ENCODE assay signal across 12 cellular contexts in genomic region chr7:92625617-92626016, GRCh38. TPM values are rescaled to one million over a fixed set of nuclear protein-coding genes. Genes with fewer than 3 reads are reported as not detected.
A peak's percentile ranks its signal among the peaks of the same experiment; 100 is the strongest.
DNase-seq lines count a peak whose midpoint lies in the region; ATAC-seq lines count a peak whose summit lies in the region.
"Had no signal": no experiment of that assay in that cellular context is flagged by ENCODE, and none has a peak within 500 bp of the region (broad histone marks: within the 10 kb centered on the region; RNA-seq: fewer than 3 reads in every experiment).

No MANE protein-coding gene starts in this region.

- CTCF ChIA-PET in activated naive CD4-positive, alpha-beta T cell treated with anti-CD3 and anti-CD28 coated beads, Interleukin-2, amount 10 ng/mL, durations not matched to agents 7 days and 5 days (lab: Charles Lee): interaction anchor here (0.8 to 1.2 kb wide), 2 partner anchors 36 to 206 kb away, joined by 4 read pairs; no protein-coding TSS in a partner anchor

- no peaks in the 10 kb centered on the region for H3K9me3 ChIP-seq in SJSA1 (replicated peaks)

- peak overlapping the region; percentile 89 for H3K27ac Mint-ChIP-seq in activated naive CD4-positive, alpha-beta T cell treated with anti-CD3 and anti-CD28 coated beads, Interleukin-2, amount 10 ng/mL, durations not matched to agents 7 days and 5 days
- peak overlapping the region; percentile 80 for H3K27ac Mint-ChIP-seq in central memory CD8-positive, alpha-beta T cell (ENCODE audit: low read depth)
- H3K27ac Mint-ChIP-seq in stimulated activated naive CD8-positive, alpha-beta T cell treated with anti-CD3 and anti-CD28 coated beads, Interleukin-15, amount 100 ng/mL, for 72 hours: peak overlapping the region; percentile 94 to 97

- peaks cover 83% of the 10 kb centered on the region for H3K4me1 Mint-ChIP-seq in activated naive CD4-positive, alpha-beta T cell treated with anti-CD3 and anti-CD28 coated beads, Interleukin-2, amount 10 ng/mL, durations not matched to agents 7 days and 5 days
- peaks cover 28% of the 10 kb centered on the region for H3K4me1 Mint-ChIP-seq in central memory CD8-positive, alpha-beta T cell
- H3K4me1 Mint-ChIP-seq in stimulated activated naive CD8-positive, alpha-beta T cell treated with anti-CD3 and anti-CD28 coated beads, Interleukin-15, amount 100 ng/mL, for 72 hours: peaks cover 89% of the 10 kb centered on the region

- H3K4me3 Mint-ChIP-seq in activated naive CD4-positive, alpha-beta T cell treated with anti-CD3 and anti-CD28 coated beads, Interleukin-2, amount 10 ng/mL, durations not matched to agents 7 days and 5 days: peak overlapping the region; percentile 1
- no peak overlapping the region for H3K4me3 Mint-ChIP-seq in central memory CD8-positive, alpha-beta T cell
- peak overlapping the region; percentile 31 for H3K4me3 Mint-ChIP-seq in stimulated activated naive CD8-positive, alpha-beta T cell treated with anti-CD3 and anti-CD28 coated beads, Interleukin-15, amount 100 ng/mL, for 72 hours
- H3K4me3 Mint-ChIP-seq: nephron had no signal

- peak overlapping the region; percentile 38; the same call in 1 of the 2 replicates for H3K27ac ChIP-seq in SJSA1

- no peaks in the 10 kb centered on the region for H3K27me3 ChIP-seq in SJSA1 (replicated peaks)

- H3K9me3 Mint-ChIP-seq in activated naive CD4-positive, alpha-beta T cell treated with anti-CD3 and anti-CD28 coated beads, Interleukin-2, amount 10 ng/mL, durations not matched to agents 7 days and 5 days: peaks cover 39% of the 10 kb centered on the region
- H3K9me3 Mint-ChIP-seq in central memory CD8-positive, alpha-beta T cell: peaks cover 5% of the 10 kb centered on the region
- peaks cover 20 to 29% of the 10 kb centered on the region in 2 donors for H3K9me3 Mint-ChIP-seq in stimulated activated naive CD8-positive, alpha-beta T cell treated with anti-CD3 and anti-CD28 coated beads, Interleukin-15, amount 100 ng/mL, for 72 hours

- peak; percentile 41 for ATAC-seq in central memory CD8-positive, alpha-beta T cell (replicated peaks; ENCODE audit: extremely low read depth, poor library complexity, severe bottlenecking)
- ATAC-seq in stimulated activated naive CD8-positive, alpha-beta T cell treated with anti-CD3 and anti-CD28 coated beads, Interleukin-15, amount 100 ng/mL, for 72 hours: peak; percentile 83
- ATAC-seq in left ventricle myocardium superior (no peak), GM18502 (IDR thresholded peaks at IDR 0.05; ENCODE audit: poor library complexity, unreplicated experiment) (no peak)

- peaks cover 77% of the 10 kb centered on the region for H3K36me3 Mint-ChIP-seq in activated naive CD4-positive, alpha-beta T cell treated with anti-CD3 and anti-CD28 coated beads, Interleukin-2, amount 10 ng/mL, durations not matched to agents 7 days and 5 days
- H3K36me3 Mint-ChIP-seq in central memory CD8-positive, alpha-beta T cell (ENCODE audit: insufficient read depth): no peaks in the 10 kb centered on the region

- H3K27me3 Mint-ChIP-seq in activated naive CD4-positive, alpha-beta T cell treated with anti-CD3 and anti-CD28 coated beads, Interleukin-2, amount 10 ng/mL, durations not matched to agents 7 days and 5 days: no peaks in the 10 kb centered on the region
- no peaks in the 10 kb centered on the region for H3K27me3 Mint-ChIP-seq in central memory CD8-positive, alpha-beta T cell
- H3K27me3 Mint-ChIP-seq in stimulated activated naive CD8-positive, alpha-beta T cell treated with anti-CD3 and anti-CD28 coated beads, Interleukin-15, amount 100 ng/mL, for 72 hours: no peaks in the 10 kb centered on the region

- H3K4me1 ChIP-seq in SJSA1 (replicated peaks): peaks cover 35% of the 10 kb centered on the region

- no peak for DNase-seq in activated naive CD4-positive, alpha-beta T cell treated with anti-CD3 and anti-CD28 coated beads, Interleukin-2, amount 10 ng/mL, durations not matched to agents 7 days and 5 days
- DNase-seq in activated naive CD4-positive, alpha-beta T cell treated with anti-CD3 and anti-CD28 coated beads, Interleukin-2, amount 50 U/mL, for 16 hours: no peak
- DNase-seq in SJSA1 (ENCODE audit: low read depth in 1 of 2, low spot score in 2 of 2): no peak
- DNase-seq in central memory CD8-positive, alpha-beta T cell (ENCODE audit: low spot score in 2 of 2): no peak
- no peak for DNase-seq in stimulated activated naive CD8-positive, alpha-beta T cell treated with anti-CD3 and anti-CD28 coated beads, Interleukin-15, amount 100 ng/mL, for 72 hours
- no peak for DNase-seq in central memory CD4-positive, alpha-beta T cell
- no peak for DNase-seq in left ventricle myocardium superior
- DNase-seq: NCI-H1694 treated with DMSO at 0.1 percent for 48 hours, small intestine, trophoblast cell had no signal

- intact Hi-C loops in left ventricle myocardium superior (cut with micrococcal nuclease): no loop called here

- H3K36me3 ChIP-seq in SJSA1: peaks cover 66% of the 10 kb centered on the region

- H3K4me3 ChIP-seq in SJSA1: no peak overlapping the region

RNA-seq across cellular contexts. Expression of gene FAM133B, which starts 35.4 kb away (rescaled TPM):
- 26.9 and 34.0 TPM in 2 replicates for total RNA-seq in SJSA1 (2014; rRNA removed; shearing (Covaris generic))
- total RNA-seq in left ventricle myocardium superior: 14.8 TPM

Comparison
In these comparisons a context has a peak if more than half of its experiments do, and no peak if none do; other contexts are left out.
1. ATAC-seq: peak in central memory CD8-positive, alpha-beta T cell (single experiment) and stimulated activated naive CD8-positive, alpha-beta T cell treated with anti-CD3 and anti-CD28 coated beads, Interleukin-15, amount 100 ng/mL, for 72 hours (single experiment); none in left ventricle myocardium superior (single experiment) and GM18502 (single experiment).
2. Peak in every context shown above with its lines, with median percentiles within 50 percentile points of each other: H3K27ac Mint-ChIP-seq.